Comparison of ENCODE assay signal across 1 cellular context in the genomic region with DNA sequence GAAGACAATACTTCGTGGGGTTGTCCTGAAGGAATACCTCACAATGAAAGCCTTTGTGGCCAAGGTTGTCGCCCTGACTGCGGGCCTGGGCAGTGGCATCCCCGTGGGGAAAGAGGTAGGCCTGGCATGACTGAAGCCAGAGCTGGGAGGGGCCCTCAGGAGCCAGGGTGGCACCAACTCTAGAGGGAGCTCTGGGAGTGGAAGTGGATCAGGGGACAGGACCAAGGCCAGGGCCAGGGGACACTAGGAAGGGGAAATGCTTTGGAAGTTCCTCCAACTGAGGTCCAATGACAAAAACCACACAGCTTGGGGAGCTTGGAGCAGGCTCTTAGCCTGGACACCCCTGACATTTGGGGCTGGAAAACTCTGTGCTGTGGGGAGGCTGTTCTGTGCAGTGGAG.
A peak's percentile ranks its signal among the peaks of the same experiment; 100 is the strongest.
TF ChIP-seq lines count a peak whose summit lies in the region.

No MANE protein-coding gene starts in this region.

TF ChIP-seq in HepG2, 621 proteins besides CTCF, POLR2A, EP300 and RAD21:
- TF ChIP-seq, protein P1, sequence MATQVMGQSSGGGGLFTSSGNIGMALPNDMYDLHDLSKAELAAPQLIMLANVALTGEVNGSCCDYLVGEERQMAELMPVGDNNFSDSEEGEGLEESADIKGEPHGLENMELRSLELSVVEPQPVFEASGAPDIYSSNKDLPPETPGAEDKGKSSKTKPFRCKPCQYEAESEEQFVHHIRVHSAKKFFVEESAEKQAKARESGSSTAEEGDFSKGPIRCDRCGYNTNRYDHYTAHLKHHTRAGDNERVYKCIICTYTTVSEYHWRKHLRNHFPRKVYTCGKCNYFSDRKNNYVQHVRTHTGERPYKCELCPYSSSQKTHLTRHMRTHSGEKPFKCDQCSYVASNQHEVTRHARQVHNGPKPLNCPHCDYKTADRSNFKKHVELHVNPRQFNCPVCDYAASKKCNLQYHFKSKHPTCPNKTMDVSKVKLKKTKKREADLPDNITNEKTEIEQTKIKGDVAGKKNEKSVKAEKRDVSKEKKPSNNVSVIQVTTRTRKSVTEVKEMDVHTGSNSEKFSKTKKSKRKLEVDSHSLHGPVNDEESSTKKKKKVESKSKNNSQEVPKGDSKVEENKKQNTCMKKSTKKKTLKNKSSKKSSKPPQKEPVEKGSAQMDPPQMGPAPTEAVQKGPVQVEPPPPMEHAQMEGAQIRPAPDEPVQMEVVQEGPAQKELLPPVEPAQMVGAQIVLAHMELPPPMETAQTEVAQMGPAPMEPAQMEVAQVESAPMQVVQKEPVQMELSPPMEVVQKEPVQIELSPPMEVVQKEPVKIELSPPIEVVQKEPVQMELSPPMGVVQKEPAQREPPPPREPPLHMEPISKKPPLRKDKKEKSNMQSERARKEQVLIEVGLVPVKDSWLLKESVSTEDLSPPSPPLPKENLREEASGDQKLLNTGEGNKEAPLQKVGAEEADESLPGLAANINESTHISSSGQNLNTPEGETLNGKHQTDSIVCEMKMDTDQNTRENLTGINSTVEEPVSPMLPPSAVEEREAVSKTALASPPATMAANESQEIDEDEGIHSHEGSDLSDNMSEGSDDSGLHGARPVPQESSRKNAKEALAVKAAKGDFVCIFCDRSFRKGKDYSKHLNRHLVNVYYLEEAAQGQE (IDR thresholded peaks at IDR 0.05; ENCODE audit: borderline replicate concordance in 1 of 2, low read depth in 1 of 2, low read length in 2 of 2), result peak in 1 of 2 experiments; percentile 79
- TF ChIP-seq, protein P2, sequence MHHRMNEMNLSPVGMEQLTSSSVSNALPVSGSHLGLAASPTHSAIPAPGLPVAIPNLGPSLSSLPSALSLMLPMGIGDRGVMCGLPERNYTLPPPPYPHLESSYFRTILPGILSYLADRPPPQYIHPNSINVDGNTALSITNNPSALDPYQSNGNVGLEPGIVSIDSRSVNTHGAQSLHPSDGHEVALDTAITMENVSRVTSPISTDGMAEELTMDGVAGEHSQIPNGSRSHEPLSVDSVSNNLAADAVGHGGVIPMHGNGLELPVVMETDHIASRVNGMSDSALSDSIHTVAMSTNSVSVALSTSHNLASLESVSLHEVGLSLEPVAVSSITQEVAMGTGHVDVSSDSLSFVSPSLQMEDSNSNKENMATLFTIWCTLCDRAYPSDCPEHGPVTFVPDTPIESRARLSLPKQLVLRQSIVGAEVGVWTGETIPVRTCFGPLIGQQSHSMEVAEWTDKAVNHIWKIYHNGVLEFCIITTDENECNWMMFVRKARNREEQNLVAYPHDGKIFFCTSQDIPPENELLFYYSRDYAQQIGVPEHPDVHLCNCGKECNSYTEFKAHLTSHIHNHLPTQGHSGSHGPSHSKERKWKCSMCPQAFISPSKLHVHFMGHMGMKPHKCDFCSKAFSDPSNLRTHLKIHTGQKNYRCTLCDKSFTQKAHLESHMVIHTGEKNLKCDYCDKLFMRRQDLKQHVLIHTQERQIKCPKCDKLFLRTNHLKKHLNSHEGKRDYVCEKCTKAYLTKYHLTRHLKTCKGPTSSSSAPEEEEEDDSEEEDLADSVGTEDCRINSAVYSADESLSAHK (CRISPR knock-in tag; IDR thresholded peaks at IDR 0.05; ENCODE audit: borderline replicate concordance), result no peak
- TF ChIP-seq STAG1 (CRISPR knock-in tag; IDR thresholded peaks at IDR 0.05), result peak; percentile 56
